In the genomic region with DNA sequence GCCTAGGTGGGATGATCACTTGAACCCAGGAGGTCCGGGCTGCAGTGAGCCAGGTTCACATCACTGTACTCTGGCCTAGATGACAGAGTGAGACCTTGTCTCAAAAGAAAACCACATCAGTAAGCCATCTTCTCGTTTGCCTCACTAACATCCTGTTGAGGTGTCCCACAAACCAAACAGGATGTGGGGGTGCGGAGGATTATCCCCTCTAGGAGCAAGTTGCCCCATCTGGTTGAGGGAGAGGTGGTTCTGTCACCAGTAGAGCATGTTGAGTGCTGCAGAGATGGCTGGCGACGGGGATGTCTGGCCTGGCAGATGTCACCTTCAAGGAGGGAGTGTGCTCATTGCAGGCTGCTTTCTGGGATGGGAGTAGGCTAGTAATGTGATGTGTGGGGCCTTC, we compare ENCODE assay signal across 9 cellular contexts.
A peak's percentile ranks its signal among the peaks of the same experiment; 100 is the strongest.
DNase-seq lines count a peak whose midpoint lies in the region; ATAC-seq lines count a peak whose summit lies in the region.
"Had no signal": no experiment of that assay in that cellular context is flagged by ENCODE, and none has a peak within 500 bp of the region (broad histone marks: within the 10 kb centered on the region; RNA-seq: fewer than 3 reads in every experiment).

No MANE protein-coding gene starts in this region.

- H3K36me3 ChIP-seq in CD4-positive, CD25-positive, alpha-beta regulatory T cell (ENCODE audit: control insufficient read depth, insufficient read depth, low read length): no peaks in the 10 kb centered on the region
- H3K36me3 ChIP-seq: SJSA1 had no signal

- H3K4me1 ChIP-seq in CD4-positive, CD25-positive, alpha-beta regulatory T cell (ENCODE audit: control insufficient read depth, insufficient read depth, low read length, poor library complexity, severe bottlenecking): peaks cover 15% of the 10 kb centered on the region

- peak overlapping the region; percentile 32 to 69 (median 49) for H3K4me3 Mint-ChIP-seq in CD4-positive, CD25-positive, alpha-beta regulatory T cell
- peak overlapping the region; percentile 16 to 84 (median 70) for H3K4me3 Mint-ChIP-seq in naive thymus-derived CD8-positive, alpha-beta T cell

- peaks cover 8% of the 10 kb centered on the region for H3K36me3 Mint-ChIP-seq in CD4-positive, CD25-positive, alpha-beta regulatory T cell
- peaks cover 0 to 6% (median 5%) of the 10 kb centered on the region in 3 donors for H3K36me3 Mint-ChIP-seq in naive thymus-derived CD8-positive, alpha-beta T cell

- no peak overlapping the region for H3K27ac ChIP-seq in CD4-positive, CD25-positive, alpha-beta regulatory T cell (ENCODE audit: insufficient read depth, low read length, poor library complexity, severe bottlenecking)
- H3K27ac ChIP-seq: SJSA1 had no signal

- POLR2A ChIA-PET in naive thymus-derived CD8-positive, alpha-beta T cell (lab: Charles Lee): interaction anchor here (0.7 kb wide), 1 partner anchor 80 kb away, joined by 3 read pairs; no protein-coding TSS in a partner anchor

- peaks cover 21% of the 10 kb centered on the region for H3K27me3 ChIP-seq in CD4-positive, CD25-positive, alpha-beta regulatory T cell (ENCODE audit: control insufficient read depth, insufficient read depth, low read length)
- H3K27me3 ChIP-seq: SJSA1 had no signal

- H3K4me1 Mint-ChIP-seq in CD4-positive, CD25-positive, alpha-beta regulatory T cell: peaks cover 4 to 27% (median 14%) of the 10 kb centered on the region in 4 donors
- H3K4me1 Mint-ChIP-seq in naive thymus-derived CD8-positive, alpha-beta T cell: peaks cover 9 to 24% (median 20%) of the 10 kb centered on the region in 4 donors

- peaks cover 0 to 4% (median 0%) of the 10 kb centered on the region in 7 donors for H3K9me3 Mint-ChIP-seq in CD4-positive, CD25-positive, alpha-beta regulatory T cell
- peaks cover 0 to 6% (median 0%) of the 10 kb centered on the region in 9 donors for H3K9me3 Mint-ChIP-seq in naive thymus-derived CD8-positive, alpha-beta T cell

- peak; percentile 7 to 82 (median 62) for DNase-seq in CD4-positive, CD25-positive, alpha-beta regulatory T cell
- DNase-seq in Kasumi-1 (lab: John Stamatoyannopoulos, UW): peak; percentile 96
- peak; percentile 41 to 72 (median 60) for DNase-seq in activated CD8-positive, alpha-beta memory T cell treated with anti-CD3 and anti-CD28 coated beads for 48 hours (ENCODE audit: low read depth in 2 of 3, low spot score in 2 of 3)
- peak; percentile 37 to 87 (median 82) for DNase-seq in naive thymus-derived CD8-positive, alpha-beta T cell
- DNase-seq in NCI-H1930 (lab: John Stamatoyannopoulos, UW): no peak
- DNase-seq in SK-N-DZ (ENCODE audit: low spot score): no peak
- DNase-seq in hippocampal formation (lab: John Stamatoyannopoulos, UW): no peak
- DNase-seq in HUDEP-2 (lab: John Stamatoyannopoulos, UW; ENCODE audit: unreplicated experiment in 76 of 76): no peak

- no peak overlapping the region for H3K4me3 ChIP-seq in CD4-positive, CD25-positive, alpha-beta regulatory T cell (ENCODE audit: low read depth, low read length)
- H3K4me3 ChIP-seq: SJSA1 had no signal

- ATAC-seq in CD4-positive, CD25-positive, alpha-beta regulatory T cell (ENCODE audit: low read depth in 2 of 2): peak; percentile 52 to 78
- peak; percentile 92 to 98 for ATAC-seq in naive thymus-derived CD8-positive, alpha-beta T cell

- H3K27ac Mint-ChIP-seq in CD4-positive, CD25-positive, alpha-beta regulatory T cell: no peak overlapping the region
- peak overlapping the region in 8 of 10 donors; percentile 17 to 90 (median 54) for H3K27ac Mint-ChIP-seq in naive thymus-derived CD8-positive, alpha-beta T cell

- H3K27me3 Mint-ChIP-seq in CD4-positive, CD25-positive, alpha-beta regulatory T cell: peaks cover 51% of the 10 kb centered on the region
- H3K27me3 Mint-ChIP-seq in naive thymus-derived CD8-positive, alpha-beta T cell: peaks cover 61 to 96% (median 77%) of the 10 kb centered on the region in 5 donors

- H3K9me3 ChIP-seq in CD4-positive, CD25-positive, alpha-beta regulatory T cell (ENCODE audit: control insufficient read depth in 2 of 2, low read length in 2 of 2): no peaks in the 10 kb centered on the region
- H3K9me3 ChIP-seq: SJSA1 had no signal

Comparison
In these comparisons a context has a peak if more than half of its experiments do, and no peak if none do; other contexts are left out.
1. DNase-seq: peak in CD4-positive, CD25-positive, alpha-beta regulatory T cell (3 of 3), Kasumi-1 (2 of 2), activated CD8-positive, alpha-beta memory T cell treated with anti-CD3 and anti-CD28 coated beads for 48 hours (3 of 3) and naive thymus-derived CD8-positive, alpha-beta T cell (10 of 10); none in NCI-H1930 (0 of 2), SK-N-DZ (single experiment), hippocampal formation (0 of 2) and HUDEP-2 (0 of 76).
2. H3K27ac Mint-ChIP-seq: peak in naive thymus-derived CD8-positive, alpha-beta T cell (8 of 10); none in CD4-positive, CD25-positive, alpha-beta regulatory T cell (0 of 3).